Comparison of ENCODE assay signal across 11 cellular contexts in genomic region chr18:46152436-46152807, GRCh38. TPM values are rescaled to one million over a fixed set of nuclear protein-coding genes. Genes with fewer than 3 reads are reported as not detected.
DNase-seq lines count a peak whose midpoint lies in the region; ATAC-seq, FAIRE-seq and TF ChIP-seq lines count a peak whose summit lies in the region.
"Had no signal": no experiment of that assay in that cellular context is flagged by ENCODE, and none has a peak within 500 bp of the region (broad histone marks: within the 10 kb centered on the region; RNA-seq: fewer than 3 reads in every experiment).

No MANE protein-coding gene starts in this region.

- peak; percentile 85 for FAIRE-seq in H54 (lab: Jason Lieb, UNC)

- H3K9me3 Mint-ChIP-seq in stimulated activated naive CD8-positive, alpha-beta T cell treated with anti-CD3 and anti-CD28 coated beads, Interleukin-15, amount 100 ng/mL, for 72 hours: no peaks in the 10 kb centered on the region

- H3F3A ChIP-seq in PC-9 (ENCODE audit: insufficient read depth, low read depth): peaks cover 62% of the 10 kb centered on the region

- H4K20me1 ChIP-seq in PC-9 (ENCODE audit: insufficient read depth): no peaks in the 10 kb centered on the region

- H2AFZ ChIP-seq in PC-9: no peak overlapping the region

- no peaks in the 10 kb centered on the region for H3K79me2 ChIP-seq in PC-9 (ENCODE audit: low read depth)

- DNase-seq in H54 (ENCODE audit: insufficient read length, low spot score) (peak; percentile 52), PC-9 (peak in 1 of 2 experiments; percentile 77), psoas muscle (peak; percentile 84 to 94), superior temporal gyrus (ENCODE audit: extremely low spot score) (no peak), NCI-H1436 (lab: John Stamatoyannopoulos, UW) (no peak)
- no peak for DNase-seq in stimulated activated naive CD8-positive, alpha-beta T cell treated with anti-CD3 and anti-CD28 coated beads, Interleukin-15, amount 100 ng/mL, for 72 hours
- DNase-seq: activated CD4-positive, alpha-beta T cell treated with anti-CD3 and anti-CD28 coated beads for 48 hours; NCI-H1930 had no signal

- intact Hi-C loops in PC-9 (cut with micrococcal nuclease; ENCODE audit: unreplicated experiment) (loop anchor here (1.0 to 5.0 kb wide), 4 partner anchors 21 to 315 kb away; no protein-coding TSS in a partner anchor), psoas muscle (cut with DNase I) (no loop called here)

- H3K4me3 ChIP-seq in PC-9 (peak overlapping the region; percentile 25; the same call in 1 of the 2 replicates), esophagus (ENCODE audit: low read depth in 1 of 2, low read length in 2 of 2) (no peak overlapping the region), psoas muscle (peak overlapping the region; percentile 54)
- H3K4me3 ChIP-seq: coronary artery had no signal

- H3K4me1 Mint-ChIP-seq in stimulated activated naive CD8-positive, alpha-beta T cell treated with anti-CD3 and anti-CD28 coated beads, Interleukin-15, amount 100 ng/mL, for 72 hours: peaks cover 88% of the 10 kb centered on the region

- no peaks in the 10 kb centered on the region for H3K27me3 Mint-ChIP-seq in stimulated activated naive CD8-positive, alpha-beta T cell treated with anti-CD3 and anti-CD28 coated beads, Interleukin-15, amount 100 ng/mL, for 72 hours

- no peak overlapping the region for H3K4me3 Mint-ChIP-seq in stimulated activated naive CD8-positive, alpha-beta T cell treated with anti-CD3 and anti-CD28 coated beads, Interleukin-15, amount 100 ng/mL, for 72 hours

- no TSS peak for BruUV-seq in PC-9 (replicated peaks; lab: Mats Ljungman, UMichigan)

- 56% methylated on average over 7 of the region's 7 CpGs for WGBS in esophagus, 2 donors
- 19 to 27% (median 20%) methylated on average over 7 of the region's 7 CpGs for WGBS in psoas muscle, 3 donors

- H3K4me1 ChIP-seq in PC-9 (replicated peaks; ENCODE audit: insufficient read depth) (peaks cover 82% of the 10 kb centered on the region), esophagus (ENCODE audit: control insufficient read depth in 2 of 2, insufficient read depth in 2 of 2, low read length in 1 of 2) (peaks cover 0 to 9% of the 10 kb centered on the region in 2 donors), psoas muscle (peaks cover 46% of the 10 kb centered on the region)

- TF ChIP-seq POLR2A in H54 (IDR thresholded peaks at IDR 0.05; ENCODE audit: low read depth, low read length): no peak

- no peaks in the 10 kb centered on the region for H3K9me2 ChIP-seq in PC-9 (ENCODE audit: insufficient read depth)

- POLR2A ChIA-PET in PC-9 (lab: Charles Lee; ENCODE audit: unreplicated experiment): interaction anchor here (0.6 to 1.0 kb wide), 7 partner anchors 21 to 997 kb away, joined by 3 to 27 read pairs (median 11); a partner anchor contains a TSS

- H3K4me2 ChIP-seq in PC-9: peak overlapping the region; percentile 74

- H3K9me3 ChIP-seq in PC-9 (ENCODE audit: insufficient read depth, low read depth) (no peaks in the 10 kb centered on the region), esophagus (ENCODE audit: control insufficient read depth in 2 of 2, insufficient read depth in 1 of 2, low read depth in 1 of 2, low read length in 1 of 2) (no peaks in the 10 kb centered on the region), psoas muscle (no peaks in the 10 kb centered on the region)

- peak overlapping the region; percentile 74 for H3K27ac ChIP-seq in PC-9
- H3K27ac ChIP-seq in esophagus (ENCODE audit: low read depth in 2 of 2, low read length in 1 of 2): peak overlapping the region; percentile 16 to 67
- H3K27ac ChIP-seq in psoas muscle: peak overlapping the region; percentile 98
- H3K27ac ChIP-seq: coronary artery had no signal

- CTCF ChIA-PET in PC-9 (lab: Charles Lee): interaction anchor here (0.6 to 1.6 kb wide), 2 partner anchors 21 to 145 kb away, joined by 4 to 12 read pairs; a partner anchor contains a TSS

- ATAC-seq in psoas muscle (peak; percentile 91 to 93 (median 92)), HG02678 (IDR thresholded peaks at IDR 0.05; ENCODE audit: unreplicated experiment) (no peak)
- no peak for ATAC-seq in stimulated activated naive CD8-positive, alpha-beta T cell treated with anti-CD3 and anti-CD28 coated beads, Interleukin-15, amount 100 ng/mL, for 72 hours

- TF ChIP-seq CTCF in PC-9 (conservative IDR thresholded peaks at IDR 0.05) (no peak), psoas muscle (IDR thresholded peaks at IDR 0.05) (no peak)

- H3K36me3 ChIP-seq in PC-9 (ENCODE audit: low read depth) (no peaks in the 10 kb centered on the region), esophagus (ENCODE audit: control insufficient read depth in 2 of 2, insufficient read depth in 2 of 2, low read length in 1 of 2) (no peaks in the 10 kb centered on the region), psoas muscle (ENCODE audit: insufficient read depth in 1 of 2, low read depth in 1 of 2) (no peaks in the 10 kb centered on the region)

- H3K27ac Mint-ChIP-seq in stimulated activated naive CD8-positive, alpha-beta T cell treated with anti-CD3 and anti-CD28 coated beads, Interleukin-15, amount 100 ng/mL, for 72 hours: no peak overlapping the region

- no peaks in the 10 kb centered on the region for H3K27me3 ChIP-seq in PC-9 (ENCODE audit: insufficient read depth, low read depth)
- H3K27me3 ChIP-seq in esophagus (ENCODE audit: control insufficient read depth in 1 of 2, insufficient read depth in 2 of 2, low read length in 2 of 2): no peaks in the 10 kb centered on the region
- no peaks in the 10 kb centered on the region for H3K27me3 ChIP-seq in psoas muscle (ENCODE audit: insufficient read depth in 3 of 3, low read length in 2 of 3)

RNA-seq across cellular contexts. Expression of gene HAUS1, which starts 48.2 kb away (rescaled TPM):
- total RNA-seq in PC-9 (2021): 25.3 and 33.3 TPM in 2 replicates
- polyA plus RNA-seq in esophagus: 10 to 100 TPM; 16.5 to 18.8 TPM
- total RNA-seq in psoas muscle: 1 to 10 TPM; 2.8 to 7.5 (median 4.8) TPM
- polyA plus RNA-seq in psoas muscle: 10 to 100 TPM in 1 of 3 donors, 1 to 10 TPM in 2; 6.3 to 16.3 (median 9.0) TPM

RNA-seq across cellular contexts. Expression of gene ATP5F1A, which starts 54.3 kb away (rescaled TPM):
- total RNA-seq in PC-9 (2021): 232 and 242 TPM in 2 replicates
- polyA plus RNA-seq in esophagus: 100 to 1,000 TPM; 122 to 390 TPM
- total RNA-seq in psoas muscle: 1,000 to 10,000 TPM in 1 of 4 donors, 100 to 1,000 TPM in 3; 654 to 1,102 (median 753) TPM
- polyA plus RNA-seq in psoas muscle: 100 to 1,000 TPM; 754 to 939 (median 892) TPM

Comparison
In these comparisons a context has a peak if more than half of its experiments do, and no peak if none do; other contexts are left out.
1. DNase-seq: peak in H54 (single experiment) and psoas muscle (2 of 2); none in superior temporal gyrus (single experiment), NCI-H1436 (single experiment) and stimulated activated naive CD8-positive, alpha-beta T cell treated with anti-CD3 and anti-CD28 coated beads, Interleukin-15, amount 100 ng/mL, for 72 hours (0 of 2).
2. H3K27ac ChIP-seq: peak in every context shown above with its lines; median percentile 98 in psoas muscle; 74 in PC-9; 42 in esophagus.
3. H3K4me3 ChIP-seq: peak in PC-9 (single experiment) and psoas muscle (single experiment); none in esophagus (0 of 2).
4. ATAC-seq: peak in psoas muscle (4 of 4); none in HG02678 (single experiment) and stimulated activated naive CD8-positive, alpha-beta T cell treated with anti-CD3 and anti-CD28 coated beads, Interleukin-15, amount 100 ng/mL, for 72 hours (single experiment).